ENCODE assay signal across 27 cellular contexts in genomic region chrX:134462927-134463326, GRCh38.
"Had no signal": no experiment of that assay in that cellular context is flagged by ENCODE, and none has a peak within 500 bp of the region (broad histone marks: within the 10 kb centered on the region; RNA-seq: fewer than 3 reads in every experiment).

No MANE protein-coding gene starts in this region.

- H3K36me3 ChIP-seq: cardiac muscle cell, colonic mucosa, gastroesophageal sphincter, ovary, stomach, thyroid gland, upper lobe of left lung, vagina had no signal

- ATAC-seq: activated CD4-positive, alpha-beta T cell treated with anti-CD3 and anti-CD28 coated beads for 36 hours; activated CD8-positive, alpha-beta T cell treated with anti-CD3 and anti-CD28 coated beads, Interleukin-2, amount 10 ng/mL, durations not matched to agents 7 days and 5 days; activated T-cell treated with anti-CD3 and anti-CD28 coated beads, Interleukin-2, amount 50 U/mL, for 72 hours; gastroesophageal sphincter; left cardiac atrium; naive thymus-derived CD4-positive, alpha-beta T cell; psoas muscle; stimulated activated memory B cell treated with anti-CD40 and anti-IgM and Interleukin-4, amounts not matched to agents 10 μg/mL and 1 μg/mL and 100 μg/mL, for 72 hours had no signal

- H3K4me2 ChIP-seq: smooth muscle cell had no signal

- H3K27me3 ChIP-seq: cardiac muscle cell, colonic mucosa, gastroesophageal sphincter, ovary, stomach, thyroid gland, upper lobe of left lung, vagina had no signal

- H3K4me3 ChIP-seq: cardiac muscle cell, colonic mucosa, gastroesophageal sphincter, ovary, psoas muscle, smooth muscle cell, stomach, thyroid gland, upper lobe of left lung, vagina had no signal

- H3K4me1 ChIP-seq: colonic mucosa, psoas muscle, thyroid gland, vagina had no signal

- DNase-seq: activated CD4-positive, alpha-beta T cell treated with anti-CD3 and anti-CD28 coated beads for 36 hours; activated CD4-positive, CD25-positive, alpha-beta regulatory T cell; activated CD8-positive, alpha-beta T cell treated with anti-CD3 and anti-CD28 coated beads, Interleukin-2, amount 10 ng/mL, durations not matched to agents 7 days and 5 days; activated effector memory CD4-positive, alpha-beta T cell treated with Interleukin-2 at 50 U/mL for 16 hours; activated naive CD4-positive, alpha-beta T cell treated with Interleukin-2 at 50 U/mL for 16 hours; activated T-cell treated with anti-CD3 and anti-CD28 coated beads for 4 hours; activated T-cell treated with anti-CD3 and anti-CD28 coated beads, Interleukin-2, amount 50 U/mL, for 72 hours; anterior cingulate cortex; cerebellar nuclear complex; colonic mucosa; effector CD8-positive, alpha-beta T cell; hippocampal formation; left cardiac atrium; naive thymus-derived CD4-positive, alpha-beta T cell; ovary; psoas muscle; stimulated activated CD4-positive, alpha-beta T cell treated with anti-CD3 and anti-CD28 coated beads, Interleukin-1b, Interleukin-23, amount 100 ng/mL, for 48 hours; stimulated activated CD4-positive, alpha-beta T cell treated with anti-CD3 and anti-CD28 coated beads, Interleukin-4, amount 100 ng/mL, for 4 hours; stimulated activated CD8-positive, alpha-beta memory T cell treated with anti-CD3 and anti-CD28 coated beads, Interleukin-4, amount 100 ng/mL, for 48 hours; stomach; thyroid gland; upper lobe of left lung had no signal

- H3K9me3 ChIP-seq: colonic mucosa, gastroesophageal sphincter, ovary, psoas muscle, stomach, thyroid gland, upper lobe of left lung, vagina had no signal

- H3K27ac ChIP-seq: cardiac muscle cell, colonic mucosa, gastroesophageal sphincter, ovary, psoas muscle, stomach, thyroid gland, upper lobe of left lung, vagina had no signal
